Comparison of ENCODE assay signal across 8 cellular contexts in genomic region chr3:125593991-125594574, GRCh38. TPM values are rescaled to one million over a fixed set of nuclear protein-coding genes. Genes with fewer than 3 reads are reported as not detected.
DNase-seq lines count a peak whose midpoint lies in the region; ATAC-seq and TF ChIP-seq lines count a peak whose summit lies in the region.

No MANE protein-coding gene starts in this region.

- ATAC-seq in stimulated activated naive B cell treated with anti-CD40 and anti-IgM and Interleukin-4, amounts not matched to agents 10 μg/mL and 1 μg/mL and 100 μg/mL, for 72 hours (replicated peaks): peak; percentile 12 to 17
- ATAC-seq in GM18907 (IDR thresholded peaks at IDR 0.05; ENCODE audit: unreplicated experiment): no peak
- ATAC-seq in HG02884 (IDR thresholded peaks at IDR 0.05; ENCODE audit: unreplicated experiment): no peak
- ATAC-seq in GM21576 (IDR thresholded peaks at IDR 0.05; ENCODE audit: unreplicated experiment): no peak

- no peaks in the 10 kb centered on the region for H3K9me3 ChIP-seq in iPS-18c (ENCODE audit: control insufficient read depth, insufficient read depth, low read length)

- H3K9me3 Mint-ChIP-seq in HFFc6: no peaks in the 10 kb centered on the region
- H3K9me3 Mint-ChIP-seq in activated T-helper 1 cell treated with anti-CD3 and anti-CD28 coated beads, Interleukin-12 subunit alpha, Interleukin-12 subunit beta, Interleukin-2, Interleukin-4 antibody, amounts not matched to agents 30 ng/mL and 10 ng/mL and 1 ng/mL, durations not matched to agents 14 hours and 24 hours and 36 hours: no peaks in the 10 kb centered on the region
- no peaks in the 10 kb centered on the region for H3K9me3 Mint-ChIP-seq in stimulated activated naive B cell treated with anti-CD40 and anti-IgM and Interleukin-4, amounts not matched to agents 10 μg/mL and 1 μg/mL and 100 μg/mL, for 72 hours

- peak overlapping the region; percentile 97 for H3K4me3 Mint-ChIP-seq in HFFc6
- H3K4me3 Mint-ChIP-seq in activated T-helper 1 cell treated with anti-CD3 and anti-CD28 coated beads, Interleukin-12 subunit alpha, Interleukin-12 subunit beta, Interleukin-2, Interleukin-4 antibody, amounts not matched to agents 30 ng/mL and 10 ng/mL and 1 ng/mL, durations not matched to agents 14 hours and 24 hours and 36 hours: peak overlapping the region; percentile 95
- peak overlapping the region; percentile 91 to 97 for H3K4me3 Mint-ChIP-seq in stimulated activated naive B cell treated with anti-CD40 and anti-IgM and Interleukin-4, amounts not matched to agents 10 μg/mL and 1 μg/mL and 100 μg/mL, for 72 hours

- DNase-seq in AG10803 (ENCODE audit: low read depth): no peak
- DNase-seq in HFFc6: peak; percentile 3
- no peak for DNase-seq in activated T-helper 1 cell treated with anti-CD3 and anti-CD28 coated beads, Interleukin-12 subunit alpha, Interleukin-12 subunit beta, Interleukin-2, Interleukin-4 antibody, amounts not matched to agents 30 ng/mL and 10 ng/mL and 1 ng/mL, durations not matched to agents 14 hours and 24 hours and 36 hours (ENCODE audit: low spot score)
- DNase-seq in stimulated activated naive B cell treated with anti-CD40 and anti-IgM and Interleukin-4, amounts not matched to agents 10 μg/mL and 1 μg/mL and 100 μg/mL, for 72 hours: no peak

- peak overlapping the region; percentile 89 for H3K27ac Mint-ChIP-seq in HFFc6
- H3K27ac Mint-ChIP-seq in activated T-helper 1 cell treated with anti-CD3 and anti-CD28 coated beads, Interleukin-12 subunit alpha, Interleukin-12 subunit beta, Interleukin-2, Interleukin-4 antibody, amounts not matched to agents 30 ng/mL and 10 ng/mL and 1 ng/mL, durations not matched to agents 14 hours and 24 hours and 36 hours: peak overlapping the region; percentile 88
- peak overlapping the region; percentile 88 for H3K27ac Mint-ChIP-seq in stimulated activated naive B cell treated with anti-CD40 and anti-IgM and Interleukin-4, amounts not matched to agents 10 μg/mL and 1 μg/mL and 100 μg/mL, for 72 hours

- intact Hi-C loops in activated T-helper 1 cell treated with anti-CD3 and anti-CD28 coated beads, Interleukin-12 subunit alpha, Interleukin-12 subunit beta, Interleukin-2, Interleukin-4 antibody, amounts not matched to agents 30 ng/mL and 10 ng/mL and 1 ng/mL, durations not matched to agents 14 hours and 24 hours and 36 hours (cut with micrococcal nuclease): loop anchor here (2.0 kb wide), 2 partner anchors 537 to 863 kb away; partner anchors contain the start of gene UMPS

- H3K36me3 Mint-ChIP-seq in HFFc6 (ENCODE audit: low read depth): peaks cover 10% of the 10 kb centered on the region
- H3K36me3 Mint-ChIP-seq in activated T-helper 1 cell treated with anti-CD3 and anti-CD28 coated beads, Interleukin-12 subunit alpha, Interleukin-12 subunit beta, Interleukin-2, Interleukin-4 antibody, amounts not matched to agents 30 ng/mL and 10 ng/mL and 1 ng/mL, durations not matched to agents 14 hours and 24 hours and 36 hours (ENCODE audit: low read depth): peaks cover 11% of the 10 kb centered on the region
- peaks cover 6 to 18% of the 10 kb centered on the region in 2 donors for H3K36me3 Mint-ChIP-seq in stimulated activated naive B cell treated with anti-CD40 and anti-IgM and Interleukin-4, amounts not matched to agents 10 μg/mL and 1 μg/mL and 100 μg/mL, for 72 hours

- H3K4me3 ChIP-seq in AG10803 (ENCODE audit: low read length) (peak overlapping the region; percentile 89), iPS-18c (ENCODE audit: insufficient read depth, low read depth, low read length) (peak overlapping the region; percentile 84)

- no peaks in the 10 kb centered on the region for H3K27me3 Mint-ChIP-seq in HFFc6 (ENCODE audit: insufficient read depth)
- no peaks in the 10 kb centered on the region for H3K27me3 Mint-ChIP-seq in activated T-helper 1 cell treated with anti-CD3 and anti-CD28 coated beads, Interleukin-12 subunit alpha, Interleukin-12 subunit beta, Interleukin-2, Interleukin-4 antibody, amounts not matched to agents 30 ng/mL and 10 ng/mL and 1 ng/mL, durations not matched to agents 14 hours and 24 hours and 36 hours (ENCODE audit: insufficient read depth)
- no peaks in the 10 kb centered on the region for H3K27me3 Mint-ChIP-seq in stimulated activated naive B cell treated with anti-CD40 and anti-IgM and Interleukin-4, amounts not matched to agents 10 μg/mL and 1 μg/mL and 100 μg/mL, for 72 hours

- no peak for TF ChIP-seq CTCF in AG10803 (conservative IDR thresholded peaks at IDR 0.05; ENCODE audit: low read length)
- TF ChIP-seq CTCF in HFFc6 (IDR thresholded peaks at IDR 0.05): no peak

- peaks cover 32% of the 10 kb centered on the region for H3K4me1 Mint-ChIP-seq in HFFc6 (ENCODE audit: low read depth)
- H3K4me1 Mint-ChIP-seq in activated T-helper 1 cell treated with anti-CD3 and anti-CD28 coated beads, Interleukin-12 subunit alpha, Interleukin-12 subunit beta, Interleukin-2, Interleukin-4 antibody, amounts not matched to agents 30 ng/mL and 10 ng/mL and 1 ng/mL, durations not matched to agents 14 hours and 24 hours and 36 hours (ENCODE audit: low read depth): peaks cover 28% of the 10 kb centered on the region
- H3K4me1 Mint-ChIP-seq in stimulated activated naive B cell treated with anti-CD40 and anti-IgM and Interleukin-4, amounts not matched to agents 10 μg/mL and 1 μg/mL and 100 μg/mL, for 72 hours: peaks cover 16 to 48% of the 10 kb centered on the region in 2 donors

RNA-seq across cellular contexts. Expression of gene OSBPL11, which starts 1.2 kb away (rescaled TPM):
- 10 to 100 TPM in 5 of 6 experiments, 1 to 10 TPM in 1; 9.7 to 11.7 (median 10.6) TPM for total RNA-seq in HFFc6 (2021; fragmentation: NEBNext Ultra II Directional; extraction: Animal tissue kit (Norgen Biotek cat#: 25700))
- 12.2 and 13.1 TPM in 2 replicates for total RNA-seq in activated T-helper 1 cell treated with anti-CD3 and anti-CD28 coated beads, Interleukin-12 subunit alpha, Interleukin-12 subunit beta, Interleukin-2, Interleukin-4 antibody, amounts not matched to agents 30 ng/mL and 10 ng/mL and 1 ng/mL, durations not matched to agents 14 hours and 24 hours and 36 hours

Comparison
In these comparisons a context has a peak if more than half of its experiments do, and no peak if none do; other contexts are left out.
1. ATAC-seq: peak in stimulated activated naive B cell treated with anti-CD40 and anti-IgM and Interleukin-4, amounts not matched to agents 10 μg/mL and 1 μg/mL and 100 μg/mL, for 72 hours (2 of 2); none in GM18907 (single experiment), HG02884 (single experiment) and GM21576 (single experiment).
2. Peak in every context shown above with its lines, with median percentiles within 50 percentile points of each other: H3K27ac Mint-ChIP-seq and H3K4me3 Mint-ChIP-seq.